ENCODE assay signal across 11 cellular contexts in genomic region chr2:8000861-8001260, GRCh38.
DNase-seq lines count a peak whose midpoint lies in the region; ATAC-seq and TF ChIP-seq lines count a peak whose summit lies in the region.
"Had no signal": no experiment of that assay in that cellular context is flagged by ENCODE, and none has a peak within 500 bp of the region (broad histone marks: within the 10 kb centered on the region; RNA-seq: fewer than 3 reads in every experiment).

No MANE protein-coding gene starts in this region.

- peak; percentile 32 for TF ChIP-seq CTCF in GM12873 (IDR thresholded peaks at IDR 0.05; ENCODE audit: insufficient read depth, low read depth, low read length, missing control alignments)
- peak; percentile 45 for TF ChIP-seq CTCF in Panc1 (IDR thresholded peaks at IDR 0.05)
- peak; percentile 24 for TF ChIP-seq CTCF in fibroblast of villous mesenchyme (IDR thresholded peaks at IDR 0.05; ENCODE audit: insufficient read depth, low read depth, low read length)
- TF ChIP-seq CTCF in tibial artery (IDR thresholded peaks at IDR 0.05), result no peak

- peaks cover 0 to 16% (median 12%) of the 10 kb centered on the region in 4 donors for H3K4me1 Mint-ChIP-seq in naive thymus-derived CD8-positive, alpha-beta T cell

- H3K4me2 ChIP-seq in BLaER1, result peak overlapping the region; percentile 86

- CTCF ChIA-PET in Panc1 (lab: Charles Lee), result no interaction called here

- H3K9ac ChIP-seq in BLaER1, result 0 out of 2 replicates have a peak overlapping the region, but pooled peaks have one; percentile 8

- no peak for DNase-seq in Panc1 (ENCODE audit: low read depth, low spot score)
- DNase-seq in fibroblast of villous mesenchyme (ENCODE audit: low read depth), result no peak
- no peak for DNase-seq in tibial artery
- DNase-seq in naive thymus-derived CD8-positive, alpha-beta T cell, result no peak
- DNase-seq in NCI-H2107 treated with DMSO at 0.1 percent for 48 hours (lab: John Stamatoyannopoulos, UW; ENCODE audit: unreplicated experiment), result no peak
- DNase-seq: adrenal gland, NCI-H2227 treated with DMSO at 0.1 percent for 48 hours had no signal

- intact Hi-C loops in Panc1 (cut with micrococcal nuclease; ENCODE audit: unreplicated experiment) (no loop called here), tibial artery (cut with DNase I; ENCODE audit: low total_unique reads) (loop anchor here (5.0 kb wide), 2 partner anchors 49 to 686 kb away; no protein-coding TSS in a partner anchor)

- BruUV-seq in Panc1 (replicated peaks; lab: Mats Ljungman, UMichigan), result no TSS peak

- H3K4me3 Mint-ChIP-seq in naive thymus-derived CD8-positive, alpha-beta T cell, result no peak overlapping the region

- H3K27ac ChIP-seq in BLaER1 (0 out of 2 replicates have a peak overlapping the region, but pooled peaks have one; percentile 73), Panc1 (ENCODE audit: low read length) (no peak overlapping the region), tibial artery (no peak overlapping the region)
- H3K27ac ChIP-seq: adrenal gland had no signal

- H3K36me3 ChIP-seq in BLaER1 (no peaks in the 10 kb centered on the region), Panc1 (ENCODE audit: control insufficient read depth, insufficient read depth, low read length) (no peaks in the 10 kb centered on the region), tibial artery (no peaks in the 10 kb centered on the region)
- H3K36me3 ChIP-seq: adrenal gland had no signal

- no peaks in the 10 kb centered on the region for H3K27me3 Mint-ChIP-seq in naive thymus-derived CD8-positive, alpha-beta T cell

- POLR2A ChIA-PET in Panc1 (lab: Charles Lee), result no interaction called here
- POLR2A ChIA-PET in naive thymus-derived CD8-positive, alpha-beta T cell (lab: Charles Lee), result no interaction called here

- H3K27ac Mint-ChIP-seq in naive thymus-derived CD8-positive, alpha-beta T cell, result no peak overlapping the region
- H3K27ac Mint-ChIP-seq: progenitor cell of endocrine pancreas had no signal

- no peaks in the 10 kb centered on the region for H4K20me1 ChIP-seq in BLaER1

- H3K27me3 ChIP-seq in BLaER1, result no peaks in the 10 kb centered on the region
- no peaks in the 10 kb centered on the region for H3K27me3 ChIP-seq in Panc1 (ENCODE audit: control insufficient read depth, insufficient read depth, low read length)
- H3K27me3 ChIP-seq in tibial artery, result no peaks in the 10 kb centered on the region
- H3K27me3 ChIP-seq: adrenal gland had no signal

- in situ Hi-C loops in Panc1 (cut with HindIII; ENCODE audit: low pct_unique_long_range_greater_than_20kb, low sequenced_read_pairs), result no loop called here

- H3K4me3 ChIP-seq in BLaER1 (no peak overlapping the region), Panc1 (ENCODE audit: low read depth in 2 of 2, low read length in 2 of 2) (no peak overlapping the region), fibroblast of villous mesenchyme (ENCODE audit: low read depth, low read length) (no peak overlapping the region), tibial artery (no peak overlapping the region)
- H3K4me3 ChIP-seq: adrenal gland had no signal

- ATAC-seq in Panc1 (no peak), GM18868 (IDR thresholded peaks at IDR 0.05; ENCODE audit: unreplicated experiment) (no peak)
- no peak for ATAC-seq in naive thymus-derived CD8-positive, alpha-beta T cell

- H3K9me3 Mint-ChIP-seq in naive thymus-derived CD8-positive, alpha-beta T cell, result no peaks in the 10 kb centered on the region

- no peaks in the 10 kb centered on the region for H3K9me3 ChIP-seq in BLaER1
- no peaks in the 10 kb centered on the region for H3K9me3 ChIP-seq in Panc1 (ENCODE audit: control insufficient read depth, insufficient read depth, low read depth, low read length)
- H3K9me3 ChIP-seq in tibial artery, result no peaks in the 10 kb centered on the region
- H3K9me3 ChIP-seq: adrenal gland had no signal

- no peaks in the 10 kb centered on the region for H3K36me3 Mint-ChIP-seq in naive thymus-derived CD8-positive, alpha-beta T cell

- H3K4me1 ChIP-seq in BLaER1 (peaks cover 72% of the 10 kb centered on the region), Panc1 (ENCODE audit: control insufficient read depth, insufficient read depth, low read length) (no peaks in the 10 kb centered on the region), tibial artery (peaks cover 0 to 19% (median 14%) of the 10 kb centered on the region in 4 donors)

Comparison
In these comparisons a context has a peak if more than half of its experiments do, and no peak if none do; other contexts are left out.
1. CTCF ChIP-seq: peak in GM12873 (single experiment), Panc1 (single experiment) and fibroblast of villous mesenchyme (single experiment); none in tibial artery (0 of 2).